ENCODE assay signal across 8 cellular contexts in the genomic region with DNA sequence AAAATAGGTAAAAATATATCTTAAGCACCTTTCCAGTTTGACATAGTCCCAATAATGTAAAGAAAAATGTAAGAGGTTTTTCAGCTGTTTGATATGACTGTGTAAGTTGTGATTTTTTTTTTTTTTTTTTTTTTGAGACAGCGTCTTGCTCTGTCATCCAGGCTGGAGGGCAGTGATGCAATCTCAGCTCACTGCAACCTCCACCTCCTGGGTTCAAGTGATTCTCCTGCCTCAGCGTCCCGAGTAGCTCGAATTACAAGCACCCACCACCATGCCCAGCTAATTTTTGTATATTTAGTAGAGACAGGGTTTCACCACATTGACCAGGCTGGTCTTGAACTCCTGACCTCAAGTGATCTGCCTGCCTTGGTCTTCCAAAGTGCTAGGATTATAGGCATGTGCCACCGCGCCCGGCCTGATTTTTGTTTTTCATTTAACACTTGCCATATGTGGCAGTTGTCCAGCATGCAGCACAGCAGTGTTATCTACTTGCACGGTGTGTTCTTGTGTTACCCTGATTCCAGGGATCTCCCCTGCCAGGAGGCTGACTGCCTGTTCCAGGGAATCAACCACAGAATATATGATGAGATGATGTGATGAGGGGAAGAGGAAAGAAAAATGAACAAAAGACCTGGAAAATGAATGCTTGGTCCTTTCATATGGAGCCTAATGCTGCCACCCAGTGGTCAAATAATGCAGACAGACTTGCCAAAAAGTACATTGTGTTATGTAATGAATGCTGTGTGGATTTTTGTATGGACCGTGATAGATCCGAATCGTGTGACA.
DNase-seq lines count a peak whose midpoint lies in the region; ATAC-seq, FAIRE-seq and TF ChIP-seq lines count a peak whose summit lies in the region.

No MANE protein-coding gene starts in this region.

- H3K9ac ChIP-seq in Loucy (ENCODE audit: low read depth, low read length, poor library complexity, severe bottlenecking): no peak overlapping the region

- 40% methylated on average over 10 to 11 of the region's 11 CpGs for WGBS in gastroesophageal sphincter (ENCODE audit: low coverage in 1 of 2), 2 donors
- WGBS in pancreas, 2 donors: 37 to 40% methylated on average over 11 of the region's 11 CpGs

- no peak for TF ChIP-seq POLR2A in gastroesophageal sphincter (IDR thresholded peaks at IDR 0.05)

- no peak overlapping the region for H3K27ac ChIP-seq in gastroesophageal sphincter
- no peak overlapping the region for H3K27ac ChIP-seq in pancreas
- no peak overlapping the region for H3K27ac ChIP-seq in upper lobe of right lung

- H3K4me3 ChIP-seq in Loucy (ENCODE audit: low read length, poor library complexity, severe bottlenecking) (no peak overlapping the region), gastroesophageal sphincter (no peak overlapping the region), pancreas (no peak overlapping the region), upper lobe of right lung (no peak overlapping the region)

- FAIRE-seq in A204.1 (lab: Jason Lieb, UNC): peak; percentile 97
- peak; percentile 78 for FAIRE-seq in pancreas (lab: Jason Lieb, UNC)

- no peaks in the 10 kb centered on the region for H3K9me3 ChIP-seq in Loucy (ENCODE audit: insufficient read depth, low read depth, low read length)
- H3K9me3 ChIP-seq in gastroesophageal sphincter: no peaks in the 10 kb centered on the region
- no peaks in the 10 kb centered on the region for H3K9me3 ChIP-seq in pancreas
- H3K9me3 ChIP-seq in upper lobe of right lung: no peaks in the 10 kb centered on the region

- in situ Hi-C loops in GM13976 (cut with MboI; ENCODE audit: low sequenced_read_pairs, unreplicated experiment): loop anchor here (25.0 kb wide), 1 partner anchor 562 kb away; no protein-coding TSS in a partner anchor

- H2AFZ ChIP-seq in Loucy (ENCODE audit: low read length): no peak overlapping the region

- ATAC-seq in gastroesophageal sphincter: peak; percentile 76
- peak; percentile 88 to 97 (median 94) for ATAC-seq in pancreas
- ATAC-seq in upper lobe of right lung: peak; percentile 90

- DNase-seq in GM13976 (ENCODE audit: low spot score): peak; percentile 57
- peak; percentile 67 for DNase-seq in RPMI7951 (ENCODE audit: low read depth)
- peak; percentile 77 for DNase-seq in activated effector memory CD4-positive, alpha-beta T cell treated with anti-CD3 and anti-CD28 coated beads, Interleukin-2, amount 50 U/mL, for 16 hours
- peak in 4 of 6 donors; percentile 42 to 71 (median 56) for DNase-seq in pancreas
- peak; percentile 61 for DNase-seq in upper lobe of right lung

- no peak overlapping the region for H3K4me2 ChIP-seq in Loucy (ENCODE audit: low read depth, low read length, poor library complexity, severe bottlenecking)

- H3K9me2 ChIP-seq in Loucy (replicated peaks; ENCODE audit: low read depth, low read length): no peaks in the 10 kb centered on the region

- no peaks in the 10 kb centered on the region for H3K27me3 ChIP-seq in Loucy (ENCODE audit: insufficient read depth, low read length, poor library complexity, severe bottlenecking)
- H3K27me3 ChIP-seq in gastroesophageal sphincter: no peaks in the 10 kb centered on the region
- no peaks in the 10 kb centered on the region for H3K27me3 ChIP-seq in pancreas
- H3K27me3 ChIP-seq in upper lobe of right lung: no peaks in the 10 kb centered on the region

- no peaks in the 10 kb centered on the region for H3F3A ChIP-seq in Loucy (ENCODE audit: low read depth)

- peak; percentile 68 for TF ChIP-seq CTCF in GM13976 (IDR thresholded peaks at IDR 0.05; ENCODE audit: borderline replicate concordance, control extremely low read depth, extremely low read depth, insufficient read depth, missing control alignments)
- TF ChIP-seq CTCF in Loucy (conservative IDR thresholded peaks at IDR 0.05; ENCODE audit: low read length): peak; percentile 96
- peak; percentile 77 to 91 (median 84) for TF ChIP-seq CTCF in gastroesophageal sphincter (IDR thresholded peaks at IDR 0.05)
- peak; percentile 57 to 82 (median 74) for TF ChIP-seq CTCF in pancreas (IDR thresholded peaks at IDR 0.05)
- peak; percentile 84 for TF ChIP-seq CTCF in upper lobe of right lung (IDR thresholded peaks at IDR 0.05)

- H3K36me3 ChIP-seq in Loucy (ENCODE audit: insufficient read depth, low read length): no peaks in the 10 kb centered on the region
- peaks cover 0 to 8% of the 10 kb centered on the region in 2 donors for H3K36me3 ChIP-seq in gastroesophageal sphincter
- H3K36me3 ChIP-seq in pancreas: no peaks in the 10 kb centered on the region
- no peaks in the 10 kb centered on the region for H3K36me3 ChIP-seq in upper lobe of right lung

- intact Hi-C loops in pancreas (cut with DNase I) (loop anchor here in 2 of 3 donors (5.0 to 10.0 kb wide), 3 partner anchors 129 to 559 kb away; no protein-coding TSS in a partner anchor), upper lobe of right lung (cut with DNase I) (loop anchor here (10.0 kb wide), 1 partner anchor 139 kb away; no protein-coding TSS in a partner anchor)

- H3K4me1 ChIP-seq in Loucy (ENCODE audit: insufficient read depth, low read length, poor library complexity, severe bottlenecking) (peaks cover 3% of the 10 kb centered on the region), gastroesophageal sphincter (peaks cover 0 to 9% (median 0%) of the 10 kb centered on the region in 3 donors), pancreas (no peaks in the 10 kb centered on the region), upper lobe of right lung (no peaks in the 10 kb centered on the region)

- no peak for TF ChIP-seq EP300 in gastroesophageal sphincter (IDR thresholded peaks at IDR 0.05)

- no peaks in the 10 kb centered on the region for H3K79me2 ChIP-seq in Loucy (ENCODE audit: insufficient read depth, low read length)

- no peaks in the 10 kb centered on the region for H4K20me1 ChIP-seq in Loucy (ENCODE audit: insufficient read depth, low read length, poor library complexity, severe bottlenecking)
